Comparison of ENCODE assay signal across 15 cellular contexts in the genomic region with DNA sequence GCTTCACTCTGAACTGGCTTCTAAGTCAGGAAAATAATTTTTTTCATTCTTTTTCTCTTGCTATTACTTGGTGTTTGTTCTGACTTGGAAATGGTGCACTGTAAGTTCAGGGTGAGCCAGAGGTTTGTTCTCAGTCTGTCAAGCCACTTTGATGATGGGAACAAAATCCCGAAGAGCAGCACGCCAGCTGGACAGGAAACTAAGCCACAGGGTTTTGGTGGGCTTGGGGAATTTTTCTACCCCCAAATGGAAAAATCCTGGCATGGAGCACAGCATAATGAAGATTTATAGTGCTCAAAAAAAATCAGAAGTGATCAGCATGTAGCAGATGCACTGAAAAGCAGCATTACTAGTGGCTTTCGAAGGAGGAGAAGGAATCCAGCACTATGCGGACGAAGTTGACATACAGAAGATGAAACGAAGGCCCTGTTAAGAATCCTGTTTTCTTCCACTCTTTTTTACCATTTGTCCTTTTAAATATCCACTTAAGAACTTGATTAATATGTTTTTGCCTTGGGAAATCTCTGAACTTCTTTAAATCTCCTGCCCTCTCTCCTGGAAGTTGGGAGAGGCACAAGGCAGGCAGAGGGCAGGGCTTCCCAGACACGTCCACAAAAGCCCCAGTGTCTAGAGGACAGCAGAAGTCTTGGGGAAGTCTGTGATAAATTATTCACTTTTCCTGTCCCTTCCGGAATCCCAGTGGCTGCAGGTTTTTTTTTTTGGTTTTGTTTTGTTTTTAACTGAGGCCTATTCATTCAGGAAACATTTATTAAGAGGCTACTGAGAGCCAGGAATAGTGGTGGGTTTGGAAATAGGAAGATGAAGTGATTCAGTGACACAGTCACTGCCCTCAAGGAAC.
A peak's percentile ranks its signal among the peaks of the same experiment; 100 is the strongest.
DNase-seq lines count a peak whose midpoint lies in the region; ATAC-seq and TF ChIP-seq lines count a peak whose summit lies in the region.
"Had no signal": no experiment of that assay in that cellular context is flagged by ENCODE, and none has a peak within 500 bp of the region (broad histone marks: within the 10 kb centered on the region; RNA-seq: fewer than 3 reads in every experiment).

No MANE protein-coding gene starts in this region.

- intact Hi-C loops in vagina (cut with DNase I): no loop called here

- H3K9ac ChIP-seq in rectal smooth muscle tissue (ENCODE audit: low read length): no peak overlapping the region

- no peak for TF ChIP-seq CTCF in vagina (IDR thresholded peaks at IDR 0.05)

- no peak for DNase-seq in activated naive CD4-positive, alpha-beta T cell treated with anti-CD3 and anti-CD28 coated beads, Interleukin-2, amount 50 U/mL, for 16 hours
- DNase-seq in kidney tubule cell (ENCODE audit: low spot score) (peak; percentile 66), vagina (ENCODE audit: extremely low spot score in 2 of 2) (no peak)
- DNase-seq: activated T-cell treated with anti-CD3 and anti-CD28 coated beads, Interleukin-2, amount 50 U/mL, for 48 hours; brain microvascular endothelial cell; KG1; NCI-H1694; stimulated activated naive CD8-positive, alpha-beta T cell treated with anti-CD3 and anti-CD28 coated beads, Interleukin-15, Interleukin-2, amounts not matched to agents 100 U/mL and 50 U/mL, for 24 hours had no signal

- H3K27ac ChIP-seq in rectal smooth muscle tissue (ENCODE audit: low read depth, low read length) (peak overlapping the region; percentile 85), vagina (peak overlapping the region; percentile 74)
- H3K27ac ChIP-seq: 22Rv1, brain microvascular endothelial cell had no signal

- H3K4me3 Mint-ChIP-seq in activated naive CD4-positive, alpha-beta T cell treated with anti-CD3 and anti-CD28 coated beads, Interleukin-2, amount 50 U/mL, for 24 hours: no peak overlapping the region
- no peak overlapping the region for H3K4me3 Mint-ChIP-seq in activated T-helper 17 cell treated with anti-CD3 and anti-CD28 coated beads, Interleukin-2, amount 50 U/mL, for 72 hours
- H3K4me3 Mint-ChIP-seq: natural killer cell treated with Interleukin-12 subunit alpha and Interleukin-12 subunit beta and Interleukin-15 and Interleukin-18, amount 100 ng/mL, for 72 hours had no signal

- H3K4me1 ChIP-seq in rectal smooth muscle tissue (ENCODE audit: control insufficient read depth, insufficient read depth, low read length) (peaks cover 29% of the 10 kb centered on the region), vagina (peaks cover 40% of the 10 kb centered on the region)

- no peak overlapping the region for H3K4me3 ChIP-seq in rectal smooth muscle tissue (ENCODE audit: low read length)
- no peak overlapping the region for H3K4me3 ChIP-seq in vagina

- ATAC-seq in activated T-helper 17 cell treated with anti-CD3 and anti-CD28 coated beads, Interleukin-2, amount 50 U/mL, for 72 hours (replicated peaks): no peak
- no peak for ATAC-seq in HG02973 (IDR thresholded peaks at IDR 0.05; ENCODE audit: unreplicated experiment)
- no peak for ATAC-seq in GM19328 (IDR thresholded peaks at IDR 0.05; ENCODE audit: unreplicated experiment)
- ATAC-seq: natural killer cell treated with Interleukin-12 subunit alpha and Interleukin-12 subunit beta and Interleukin-15 and Interleukin-18, amount 100 ng/mL, for 72 hours; stimulated activated naive CD8-positive, alpha-beta T cell treated with anti-CD3 and anti-CD28 coated beads, Interleukin-15, Interleukin-2, amounts not matched to agents 100 U/mL and 50 U/mL, for 24 hours had no signal

- peaks cover 36% of the 10 kb centered on the region for H3K36me3 Mint-ChIP-seq in activated naive CD4-positive, alpha-beta T cell treated with anti-CD3 and anti-CD28 coated beads, Interleukin-2, amount 50 U/mL, for 24 hours
- H3K36me3 Mint-ChIP-seq in activated T-helper 17 cell treated with anti-CD3 and anti-CD28 coated beads, Interleukin-2, amount 50 U/mL, for 72 hours (ENCODE audit: low read depth): peaks cover 31% of the 10 kb centered on the region
- H3K36me3 Mint-ChIP-seq: natural killer cell treated with Interleukin-12 subunit alpha and Interleukin-12 subunit beta and Interleukin-15 and Interleukin-18, amount 100 ng/mL, for 72 hours had no signal

- H3K36me3 ChIP-seq in rectal smooth muscle tissue (ENCODE audit: control insufficient read depth, insufficient read depth, low read length): no peaks in the 10 kb centered on the region
- no peaks in the 10 kb centered on the region for H3K36me3 ChIP-seq in vagina
- H3K36me3 ChIP-seq: brain microvascular endothelial cell had no signal

- H3K27me3 Mint-ChIP-seq in activated naive CD4-positive, alpha-beta T cell treated with anti-CD3 and anti-CD28 coated beads, Interleukin-2, amount 50 U/mL, for 24 hours: no peaks in the 10 kb centered on the region
- H3K27me3 Mint-ChIP-seq in activated T-helper 17 cell treated with anti-CD3 and anti-CD28 coated beads, Interleukin-2, amount 50 U/mL, for 72 hours: no peaks in the 10 kb centered on the region
- H3K27me3 Mint-ChIP-seq: natural killer cell treated with Interleukin-12 subunit alpha and Interleukin-12 subunit beta and Interleukin-15 and Interleukin-18, amount 100 ng/mL, for 72 hours had no signal

- H3K27me3 ChIP-seq in rectal smooth muscle tissue (ENCODE audit: control insufficient read depth, insufficient read depth, low read length): no peaks in the 10 kb centered on the region
- H3K27me3 ChIP-seq in vagina: no peaks in the 10 kb centered on the region
- H3K27me3 ChIP-seq: brain microvascular endothelial cell had no signal

- TF ChIP-seq POLR2A in vagina (IDR thresholded peaks at IDR 0.05): no peak

- H3K9me3 Mint-ChIP-seq in activated naive CD4-positive, alpha-beta T cell treated with anti-CD3 and anti-CD28 coated beads, Interleukin-2, amount 50 U/mL, for 24 hours: no peaks in the 10 kb centered on the region
- no peaks in the 10 kb centered on the region for H3K9me3 Mint-ChIP-seq in activated T-helper 17 cell treated with anti-CD3 and anti-CD28 coated beads, Interleukin-2, amount 50 U/mL, for 72 hours
- H3K9me3 Mint-ChIP-seq: natural killer cell treated with Interleukin-12 subunit alpha and Interleukin-12 subunit beta and Interleukin-15 and Interleukin-18, amount 100 ng/mL, for 72 hours had no signal

- no peaks in the 10 kb centered on the region for H3K4me1 Mint-ChIP-seq in activated naive CD4-positive, alpha-beta T cell treated with anti-CD3 and anti-CD28 coated beads, Interleukin-2, amount 50 U/mL, for 24 hours
- no peaks in the 10 kb centered on the region for H3K4me1 Mint-ChIP-seq in activated T-helper 17 cell treated with anti-CD3 and anti-CD28 coated beads, Interleukin-2, amount 50 U/mL, for 72 hours

- peak overlapping the region; percentile 19 for H3K27ac Mint-ChIP-seq in activated naive CD4-positive, alpha-beta T cell treated with anti-CD3 and anti-CD28 coated beads, Interleukin-2, amount 50 U/mL, for 24 hours
- no peak overlapping the region for H3K27ac Mint-ChIP-seq in activated T-helper 17 cell treated with anti-CD3 and anti-CD28 coated beads, Interleukin-2, amount 50 U/mL, for 72 hours
- H3K27ac Mint-ChIP-seq: natural killer cell treated with Interleukin-12 subunit alpha and Interleukin-12 subunit beta and Interleukin-15 and Interleukin-18, amount 100 ng/mL, for 72 hours had no signal

- H3K9me3 ChIP-seq in vagina: no peaks in the 10 kb centered on the region
